In genomic region chr3:189025866-189026265, GRCh38 we compare ENCODE assay signal across 29 cellular contexts.
"Had no signal": no experiment of that assay in that cellular context is flagged by ENCODE, and none has a peak within 500 bp of the region (broad histone marks: within the 10 kb centered on the region; RNA-seq: fewer than 3 reads in every experiment).

No MANE protein-coding gene starts in this region.

- H3K27me3 ChIP-seq: colonic mucosa, esophagus muscularis mucosa, esophagus squamous epithelium, foreskin keratinocyte, gastrocnemius medialis, gastroesophageal sphincter, heart left ventricle, heart right ventricle had no signal

- H3K36me3 ChIP-seq: colonic mucosa, esophagus muscularis mucosa, esophagus squamous epithelium, gastrocnemius medialis, gastroesophageal sphincter, heart left ventricle, heart right ventricle had no signal

- H3K27ac ChIP-seq: colonic mucosa, coronary artery, dorsolateral prefrontal cortex, epithelial cell of prostate, esophagus muscularis mucosa, esophagus squamous epithelium, foreskin keratinocyte, gastrocnemius medialis, gastroesophageal sphincter, heart left ventricle, heart right ventricle had no signal

- H3K4me3 ChIP-seq: colonic mucosa, coronary artery, dorsolateral prefrontal cortex, esophagus muscularis mucosa, esophagus squamous epithelium, gastrocnemius medialis, gastroesophageal sphincter, heart left ventricle, heart right ventricle had no signal

- FAIRE-seq: colon, endometrium, endothelial cell of umbilical vein, frontal cortex had no signal

- H3K9me3 ChIP-seq: colonic mucosa, esophagus muscularis mucosa, esophagus squamous epithelium, gastrocnemius medialis, gastroesophageal sphincter, heart left ventricle, heart right ventricle had no signal

- H3K9me3 Mint-ChIP-seq: effector memory CD8-positive, alpha-beta T cell had no signal

- H3K27me3 Mint-ChIP-seq: dendritic cell treated with granulocyte-macrophage colony-stimulating factor and Interleukin-4, amounts not matched to agents 40 ng/mL and 50 ng/mL, for 4 days had no signal

- H3K4me3 Mint-ChIP-seq: dendritic cell treated with granulocyte-macrophage colony-stimulating factor and Interleukin-4, amounts not matched to agents 40 ng/mL and 50 ng/mL, for 4 days; effector memory CD8-positive, alpha-beta T cell; endodermal cell had no signal

- DNase-seq: colonic mucosa; cortex of kidney; dermis blood vessel endothelial cell; dorsolateral prefrontal cortex; effector CD4-positive, alpha-beta T cell; effector CD8-positive, alpha-beta T cell; effector memory CD4-positive, alpha-beta T cell; effector memory CD8-positive, alpha-beta T cell; endodermal cell; erythroblast; esophagus squamous epithelium; foreskin fibroblast; foreskin keratinocyte; foreskin melanocyte; gastrocnemius medialis; glutamatergic neuron; head of caudate nucleus; heart left ventricle; heart right ventricle had no signal

- H3K27ac Mint-ChIP-seq: dendritic cell treated with granulocyte-macrophage colony-stimulating factor and Interleukin-4, amounts not matched to agents 40 ng/mL and 50 ng/mL, for 4 days; effector memory CD8-positive, alpha-beta T cell; endodermal cell had no signal

- ATAC-seq: effector memory CD8-positive, alpha-beta T cell; esophagus mucosa; foreskin keratinocyte; gastrocnemius medialis; gastroesophageal sphincter; heart left ventricle; heart right ventricle had no signal

- H3K4me1 ChIP-seq: colonic mucosa, esophagus muscularis mucosa, esophagus squamous epithelium, foreskin keratinocyte, gastrocnemius medialis, gastroesophageal sphincter, heart left ventricle, heart right ventricle had no signal

- H3K4me1 Mint-ChIP-seq: endodermal cell had no signal
